1 cellular context compared by ENCODE assay signal in genomic region chr12:122265931-122266771, GRCh38.
A peak's percentile ranks its signal among the peaks of the same experiment; 100 is the strongest.
TF ChIP-seq lines count a peak whose summit lies in the region.

TSS of gene VPS33A (minus strand) at chr12:122266494. CDS start at chr12:122266408, 86 bp downstream.

TF ChIP-seq in K562, 482 proteins besides CTCF, POLR2A, EP300 and RAD21 (continued from another document and continues in another):
- TF ChIP-seq, protein P1, sequence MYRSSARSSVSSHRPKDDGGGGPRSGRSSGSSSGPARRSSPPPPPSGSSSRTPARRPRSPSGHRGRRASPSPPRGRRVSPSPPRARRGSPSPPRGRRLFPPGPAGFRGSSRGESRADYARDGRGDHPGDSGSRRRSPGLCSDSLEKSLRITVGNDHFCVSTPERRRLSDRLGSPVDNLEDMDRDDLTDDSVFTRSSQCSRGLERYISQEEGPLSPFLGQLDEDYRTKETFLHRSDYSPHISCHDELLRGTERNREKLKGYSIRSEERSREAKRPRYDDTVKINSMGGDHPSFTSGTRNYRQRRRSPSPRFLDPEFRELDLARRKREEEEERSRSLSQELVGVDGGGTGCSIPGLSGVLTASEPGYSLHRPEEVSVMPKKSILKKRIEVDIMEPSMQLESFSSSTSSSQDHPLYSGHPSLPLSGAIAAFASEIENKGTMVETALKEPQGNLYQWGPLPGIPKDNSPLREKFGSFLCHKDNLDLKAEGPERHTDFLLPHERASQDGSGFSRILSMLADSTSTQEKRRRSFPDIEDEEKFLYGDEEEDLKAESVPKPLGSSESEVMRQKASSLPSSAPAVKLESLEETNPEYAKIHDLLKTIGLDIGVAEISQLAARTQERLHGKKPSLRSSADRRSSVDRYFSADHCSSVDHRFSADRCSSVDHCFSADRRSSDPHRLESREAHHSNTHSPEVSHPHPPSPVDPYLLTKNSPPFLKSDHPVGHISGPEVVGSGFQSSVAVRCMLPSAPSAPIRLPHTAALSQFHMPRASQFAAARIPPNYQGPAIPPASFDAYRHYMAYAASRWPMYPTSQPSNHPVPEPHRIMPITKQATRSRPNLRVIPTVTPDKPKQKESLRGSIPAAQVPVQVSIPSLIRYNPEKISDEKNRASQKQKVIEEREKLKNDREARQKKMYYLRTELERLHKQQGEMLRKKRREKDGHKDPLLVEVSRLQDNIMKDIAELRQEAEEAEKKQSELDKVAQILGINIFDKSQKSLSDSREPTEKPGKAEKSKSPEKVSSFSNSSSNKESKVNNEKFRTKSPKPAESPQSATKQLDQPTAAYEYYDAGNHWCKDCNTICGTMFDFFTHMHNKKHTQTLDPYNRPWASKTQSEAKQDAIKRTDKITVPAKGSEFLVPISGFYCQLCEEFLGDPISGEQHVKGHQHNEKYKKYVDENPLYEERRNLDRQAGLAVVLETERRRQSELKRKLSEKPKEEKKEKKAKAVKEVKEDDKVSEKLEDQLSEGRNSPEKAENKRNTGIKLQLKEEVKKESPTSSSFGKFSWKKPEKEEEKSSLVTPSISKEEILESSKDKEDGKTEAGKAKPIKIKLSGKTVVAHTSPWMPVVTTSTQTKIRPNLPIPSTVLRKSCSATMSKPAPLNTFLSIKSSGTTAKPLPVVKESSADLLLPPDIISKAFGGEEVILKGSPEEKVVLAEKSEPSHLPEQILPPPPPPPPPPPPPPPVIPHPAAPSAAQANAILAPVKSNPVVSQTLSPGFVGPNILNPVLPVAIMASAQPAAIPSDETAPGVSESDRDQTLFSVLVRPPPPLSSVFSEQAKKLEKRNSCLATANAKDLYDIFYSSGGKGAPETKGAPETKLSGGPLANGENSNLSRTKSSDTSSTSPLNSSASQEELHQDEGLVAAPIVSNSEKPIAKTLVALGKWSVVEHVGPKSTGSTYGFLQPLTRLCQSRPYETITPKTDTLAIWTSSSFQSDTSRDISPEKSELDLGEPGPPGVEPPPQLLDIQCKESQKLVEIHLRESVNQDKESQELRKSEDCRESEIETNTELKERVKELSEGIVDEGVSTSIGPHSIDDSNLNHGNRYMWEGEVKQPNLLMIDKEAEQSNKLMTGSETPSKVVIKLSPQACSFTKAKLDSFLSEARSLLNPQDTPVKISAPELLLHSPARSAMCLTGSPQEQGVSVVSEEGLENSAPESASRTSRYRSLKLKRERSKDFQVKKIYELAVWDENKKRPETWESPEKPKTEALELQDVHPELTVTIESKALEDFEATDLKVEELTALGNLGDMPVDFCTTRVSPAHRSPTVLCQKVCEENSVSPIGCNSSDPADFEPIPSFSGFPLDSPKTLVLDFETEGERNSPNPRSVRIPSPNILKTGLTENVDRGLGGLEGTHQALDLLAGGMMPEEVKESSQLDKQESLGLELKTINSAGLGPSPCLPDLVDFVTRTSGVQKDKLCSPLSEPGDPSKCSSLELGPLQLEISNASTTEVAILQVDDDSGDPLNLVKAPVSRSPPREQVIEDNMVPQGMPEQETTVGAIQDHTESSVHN (IDR thresholded peaks at IDR 0.05; ENCODE audit: borderline replicate concordance in 1 of 2, low read depth in 1 of 2) = peak in 1 of 2 experiments; percentile 27; a peak in 1 of 4 replicates
- TF ChIP-seq, protein P2, sequence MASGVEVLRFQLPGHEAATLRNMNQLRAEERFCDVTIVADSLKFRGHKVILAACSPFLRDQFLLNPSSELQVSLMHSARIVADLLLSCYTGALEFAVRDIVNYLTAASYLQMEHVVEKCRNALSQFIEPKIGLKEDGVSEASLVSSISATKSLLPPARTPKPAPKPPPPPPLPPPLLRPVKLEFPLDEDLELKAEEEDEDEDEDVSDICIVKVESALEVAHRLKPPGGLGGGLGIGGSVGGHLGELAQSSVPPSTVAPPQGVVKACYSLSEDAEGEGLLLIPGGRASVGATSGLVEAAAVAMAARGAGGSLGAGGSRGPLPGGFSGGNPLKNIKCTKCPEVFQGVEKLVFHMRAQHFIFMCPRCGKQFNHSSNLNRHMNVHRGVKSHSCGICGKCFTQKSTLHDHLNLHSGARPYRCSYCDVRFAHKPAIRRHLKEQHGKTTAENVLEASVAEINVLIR (CRISPR knock-in tag; IDR thresholded peaks at IDR 0.05) = peak; percentile 63
- TF ChIP-seq YY1 (IDR thresholded peaks at IDR 0.05; ENCODE audit: borderline replicate concordance in 1 of 3, control insufficient read depth in 1 of 3, extremely low read depth in 1 of 3, insufficient read depth in 3 of 3, insufficient read length in 1 of 3, insufficient replicate concordance in 2 of 3, low read depth in 1 of 3, low read length in 2 of 3) (peak; percentile 82 to 94 (median 90)), HMG20B (CRISPR knock-in tag; IDR thresholded peaks at IDR 0.05) (no peak), EZH2 (IDR thresholded peaks at IDR 0.05; ENCODE audit: borderline replicate concordance, low read depth, low read length) (no peak), NFXL1 (CRISPR knock-in tag; IDR thresholded peaks at IDR 0.05) (no peak), HNRNPLL (IDR thresholded peaks at IDR 0.05; ENCODE audit: low read depth, low read length, poor library complexity, severe bottlenecking) (peak; percentile 51), ZNF584 (CRISPR knock-in tag; IDR thresholded peaks at IDR 0.05; ENCODE audit: low read depth) (no peak), HMBOX1 (IDR thresholded peaks at IDR 0.05) (0 out of 2 replicates have a peak, but pooled peaks have one; percentile 46), ZBTB49 (CRISPR knock-in tag; IDR thresholded peaks at IDR 0.05; ENCODE audit: borderline replicate concordance) (no peak), ZNF316 (IDR thresholded peaks at IDR 0.05) (no peak), CREB3 (tag; conservative IDR thresholded peaks at IDR 0.05; ENCODE audit: low read depth) (0 out of 2 replicates have a peak, but pooled peaks have one; percentile 16), CC2D1A (IDR thresholded peaks at IDR 0.05) (peak; percentile 77), PPARD (CRISPR knock-in tag; IDR thresholded peaks at IDR 0.05) (no peak), ZFPM2 (CRISPR knock-in tag; IDR thresholded peaks at IDR 0.05) (peak; percentile 37; the same call in 1 of the 2 replicates), KDM5B (IDR thresholded peaks at IDR 0.05; ENCODE audit: insufficient replicate concordance, low read depth, low read length) (peak; percentile 91), THAP7 (CRISPR knock-in tag; IDR thresholded peaks at IDR 0.05) (no peak), TAF9B (IDR thresholded peaks at IDR 0.05; ENCODE audit: partially characterized antibody) (peak; percentile 82), JUN (IDR thresholded peaks at IDR 0.05; ENCODE audit: borderline replicate concordance, low read depth, low read length) (no peak; the same call in 1 of the 2 replicates), JUN (CRISPR knock-in tag; IDR thresholded peaks at IDR 0.05; ENCODE audit: borderline replicate concordance) (peak; percentile 73; the same call in 1 of the 2 replicates), TCF15 (CRISPR knock-in tag; IDR thresholded peaks at IDR 0.05) (no peak), NKRF (IDR thresholded peaks at IDR 0.05; ENCODE audit: borderline replicate concordance) (peak; percentile 100), CBX8 (IDR thresholded peaks at IDR 0.05; ENCODE audit: borderline replicate concordance, extremely low read depth, low read depth, low read length, poor library complexity, severe bottlenecking) (no peak), ASH1L (IDR thresholded peaks at IDR 0.05; ENCODE audit: borderline replicate concordance, low read depth, partially characterized antibody) (peak; percentile 72)
- TF ChIP-seq, protein P3, sequence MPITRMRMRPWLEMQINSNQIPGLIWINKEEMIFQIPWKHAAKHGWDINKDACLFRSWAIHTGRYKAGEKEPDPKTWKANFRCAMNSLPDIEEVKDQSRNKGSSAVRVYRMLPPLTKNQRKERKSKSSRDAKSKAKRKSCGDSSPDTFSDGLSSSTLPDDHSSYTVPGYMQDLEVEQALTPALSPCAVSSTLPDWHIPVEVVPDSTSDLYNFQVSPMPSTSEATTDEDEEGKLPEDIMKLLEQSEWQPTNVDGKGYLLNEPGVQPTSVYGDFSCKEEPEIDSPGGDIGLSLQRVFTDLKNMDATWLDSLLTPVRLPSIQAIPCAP (CRISPR knock-in tag; IDR thresholded peaks at IDR 0.05; ENCODE audit: borderline replicate concordance) = no peak
- TF ChIP-seq, protein P4, sequence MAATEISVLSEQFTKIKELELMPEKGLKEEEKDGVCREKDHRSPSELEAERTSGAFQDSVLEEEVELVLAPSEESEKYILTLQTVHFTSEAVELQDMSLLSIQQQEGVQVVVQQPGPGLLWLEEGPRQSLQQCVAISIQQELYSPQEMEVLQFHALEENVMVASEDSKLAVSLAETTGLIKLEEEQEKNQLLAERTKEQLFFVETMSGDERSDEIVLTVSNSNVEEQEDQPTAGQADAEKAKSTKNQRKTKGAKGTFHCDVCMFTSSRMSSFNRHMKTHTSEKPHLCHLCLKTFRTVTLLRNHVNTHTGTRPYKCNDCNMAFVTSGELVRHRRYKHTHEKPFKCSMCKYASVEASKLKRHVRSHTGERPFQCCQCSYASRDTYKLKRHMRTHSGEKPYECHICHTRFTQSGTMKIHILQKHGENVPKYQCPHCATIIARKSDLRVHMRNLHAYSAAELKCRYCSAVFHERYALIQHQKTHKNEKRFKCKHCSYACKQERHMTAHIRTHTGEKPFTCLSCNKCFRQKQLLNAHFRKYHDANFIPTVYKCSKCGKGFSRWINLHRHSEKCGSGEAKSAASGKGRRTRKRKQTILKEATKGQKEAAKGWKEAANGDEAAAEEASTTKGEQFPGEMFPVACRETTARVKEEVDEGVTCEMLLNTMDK (IDR thresholded peaks at IDR 0.05; ENCODE audit: borderline replicate concordance, insufficient read depth, low read depth, low read length, poor library complexity, severe bottlenecking) = peak; percentile 69
- TF ChIP-seq, protein P5, sequence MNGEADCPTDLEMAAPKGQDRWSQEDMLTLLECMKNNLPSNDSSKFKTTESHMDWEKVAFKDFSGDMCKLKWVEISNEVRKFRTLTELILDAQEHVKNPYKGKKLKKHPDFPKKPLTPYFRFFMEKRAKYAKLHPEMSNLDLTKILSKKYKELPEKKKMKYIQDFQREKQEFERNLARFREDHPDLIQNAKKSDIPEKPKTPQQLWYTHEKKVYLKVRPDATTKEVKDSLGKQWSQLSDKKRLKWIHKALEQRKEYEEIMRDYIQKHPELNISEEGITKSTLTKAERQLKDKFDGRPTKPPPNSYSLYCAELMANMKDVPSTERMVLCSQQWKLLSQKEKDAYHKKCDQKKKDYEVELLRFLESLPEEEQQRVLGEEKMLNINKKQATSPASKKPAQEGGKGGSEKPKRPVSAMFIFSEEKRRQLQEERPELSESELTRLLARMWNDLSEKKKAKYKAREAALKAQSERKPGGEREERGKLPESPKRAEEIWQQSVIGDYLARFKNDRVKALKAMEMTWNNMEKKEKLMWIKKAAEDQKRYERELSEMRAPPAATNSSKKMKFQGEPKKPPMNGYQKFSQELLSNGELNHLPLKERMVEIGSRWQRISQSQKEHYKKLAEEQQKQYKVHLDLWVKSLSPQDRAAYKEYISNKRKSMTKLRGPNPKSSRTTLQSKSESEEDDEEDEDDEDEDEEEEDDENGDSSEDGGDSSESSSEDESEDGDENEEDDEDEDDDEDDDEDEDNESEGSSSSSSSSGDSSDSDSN (IDR thresholded peaks at IDR 0.05; ENCODE audit: borderline replicate concordance in 1 of 2, low read depth in 2 of 2, low read length in 2 of 2) = peak in 1 of 2 experiments; percentile 52; a peak in 1 of 4 replicates
